In the genomic region with DNA sequence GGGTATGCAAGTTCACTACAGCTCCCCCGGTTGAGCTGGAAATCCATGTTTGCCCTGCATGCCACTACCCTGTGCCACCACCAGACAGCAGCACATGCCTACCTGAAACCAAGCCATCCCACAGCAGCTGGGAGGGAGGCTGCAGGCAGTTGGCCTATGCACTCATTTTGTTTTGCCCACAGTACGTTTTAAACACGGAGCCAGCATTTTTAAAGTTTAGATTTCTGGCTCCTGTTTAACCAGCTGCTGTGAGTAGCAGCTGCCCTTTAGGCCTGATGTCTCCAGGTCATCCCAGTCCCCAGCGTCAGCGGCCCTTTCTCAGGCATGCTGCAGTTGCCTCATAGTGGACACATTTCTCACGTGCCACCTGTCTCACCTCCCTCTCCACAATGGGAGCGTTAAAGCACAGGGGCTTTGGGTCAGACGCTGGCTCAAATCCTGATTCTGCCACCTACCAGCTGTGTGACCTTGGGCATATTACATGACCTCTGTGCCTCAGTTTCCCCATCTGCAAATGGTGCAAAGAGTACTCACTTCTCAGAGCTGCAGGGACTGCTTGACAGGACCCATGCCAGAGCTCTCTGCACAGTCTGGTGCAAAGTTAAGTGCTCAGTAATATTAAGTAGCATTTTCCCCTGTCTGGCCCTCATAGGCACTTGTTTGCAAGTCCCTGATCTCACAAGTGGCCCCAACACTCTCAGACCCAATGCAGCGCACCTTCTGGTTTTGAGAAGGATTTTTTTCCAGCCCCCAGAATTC, we compare ENCODE assay signal across 8 cellular contexts. TPM values are rescaled to one million over a fixed set of nuclear protein-coding genes. Genes with fewer than 3 reads are reported as not detected.
A peak's percentile ranks its signal among the peaks of the same experiment; 100 is the strongest.
DNase-seq lines count a peak whose midpoint lies in the region; ATAC-seq, FAIRE-seq and TF ChIP-seq lines count a peak whose summit lies in the region.

No MANE protein-coding gene starts in this region.

- peak; percentile 99 for TF ChIP-seq RAD21 in HepG2 (CRISPR knock-in tag; IDR thresholded peaks at IDR 0.05)

- peak; percentile 84 for TF ChIP-seq CTCF in AG04450 (IDR thresholded peaks at IDR 0.05; ENCODE audit: low read depth, low read length)
- peak; percentile 47 for TF ChIP-seq CTCF in WTC11 (IDR thresholded peaks at IDR 0.05)
- TF ChIP-seq CTCF in HepG2 (CRISPR knock-in tag; IDR thresholded peaks at IDR 0.05): peak; percentile 98

- no peaks in the 10 kb centered on the region for H4K20me1 ChIP-seq in HepG2 (ENCODE audit: insufficient read depth, low read length)

- peaks cover 33% of the 10 kb centered on the region for H3K4me1 ChIP-seq in HepG2 (ENCODE audit: insufficient read depth, low read length)

- TF ChIP-seq EP300 in HepG2 (IDR thresholded peaks at IDR 0.05; ENCODE audit: low read depth in 2 of 2, low read length in 2 of 2): no peak
- TF ChIP-seq EP300 in HepG2 (CRISPR knock-in tag; IDR thresholded peaks at IDR 0.05; ENCODE audit: borderline replicate concordance): no peak

- ATAC-seq in GM19463 (IDR thresholded peaks at IDR 0.05; ENCODE audit: unreplicated experiment) (peak; percentile 54), WTC11 (peak; percentile 86), HepG2 (peak; percentile 91), GM19452 (IDR thresholded peaks at IDR 0.05; ENCODE audit: unreplicated experiment) (no peak)

- BruUV-seq in HepG2 (replicated peaks; lab: Mats Ljungman, UMichigan): TSS peak; percentile 19

- peak overlapping the region; percentile 57; the same call in 1 of the 2 replicates for H3K27ac Mint-ChIP-seq in WTC11

- peaks cover 6% of the 10 kb centered on the region for H3K4me1 Mint-ChIP-seq in WTC11

- H3K36me3 Mint-ChIP-seq in WTC11: peaks cover 35% of the 10 kb centered on the region

- intact Hi-C loops in HepG2 (cut with micrococcal nuclease; ENCODE audit: unreplicated experiment): loop anchor here (1.0 to 10.0 kb wide), 4 partner anchors 48 to 461 kb away; no protein-coding TSS in a partner anchor

- H3K4me3 ChIP-seq in AG04450 (ENCODE audit: low read depth, low read length) (no peak overlapping the region), HepG2 (replicated peaks in 1 of 3; ENCODE audit: insufficient read depth in 1 of 3, low read depth in 2 of 3, low read length in 3 of 3) (peak overlapping the region; percentile 4 to 57 (median 22); a peak in 3 of 6 replicates)

- CTCF ChIA-PET in AG04450 (lab: Charles Lee): interaction anchor here (0.6 to 5.4 kb wide), 13 partner anchors 8 to 145 kb away, joined by 3 to 63 read pairs (median 4); no protein-coding TSS in a partner anchor
- CTCF ChIA-PET in WTC11 (lab: Charles Lee): interaction anchor here (0.6 to 6.1 kb wide), 27 partner anchors 8 to 449 kb away, joined by 3 to 146 read pairs (median 5); a partner anchor contains a TSS
- CTCF ChIA-PET in HepG2 (lab: Yijun Ruan, JAX; ENCODE audit: low intra/inter-chr PET ratio, low total read pairs): interaction anchor here (1.1 to 5.9 kb wide), 6 partner anchors 17 to 459 kb away, joined by 3 to 115 read pairs (median 8); no protein-coding TSS in a partner anchor

- in situ Hi-C loops in HepG2 (cut with HindIII; ENCODE audit: extremely low pct_ligation_motif_present, low pct_unique_long_range_greater_than_20kb): loop anchor here (5.0 kb wide), 1 partner anchor 46 kb away; no protein-coding TSS in a partner anchor

- DNase-seq in AG04450 (ENCODE audit: low read depth, low spot score) (peak; percentile 36), NCI-H2227 (lab: John Stamatoyannopoulos, UW; ENCODE audit: unreplicated experiment) (peak; percentile 45), WTC11 (ENCODE audit: low spot score) (peak; percentile 70), cerebellum (ENCODE audit: low spot score) (peak; percentile 27), HepG2 (ENCODE audit: low spot score) (peak; percentile 84)
- DNase-seq in stimulated activated CD4-positive, alpha-beta T cell treated with anti-CD3 and anti-CD28 coated beads, TNF-alpha, amount 100 ng/mL, for 24 hours (ENCODE audit: low read depth in 3 of 3): peak in 2 of 3 experiments; percentile 44 to 45

- H3K27me3 ChIP-seq in AG04450 (ENCODE audit: control insufficient read depth, insufficient read depth, low read length): no peaks in the 10 kb centered on the region
- no peaks in the 10 kb centered on the region for H3K27me3 ChIP-seq in HepG2 (ENCODE audit: control insufficient read depth in 1 of 2, insufficient read depth in 2 of 2, low read length in 2 of 2)

- peak; percentile 78 for FAIRE-seq in HepG2 (lab: Jason Lieb, UNC)

- TF ChIP-seq POLR2A in HepG2 (IDR thresholded peaks at IDR 0.05; ENCODE audit: insufficient read depth in 1 of 2, low read depth in 2 of 2, low read length in 2 of 2): no peak; a peak in 2 of 4 replicates

- POLR2A ChIA-PET in AG04450 (lab: Yijun Ruan, JAX) (interaction anchor here (0.6 to 2.8 kb wide), 5 partner anchors 11 to 132 kb away, joined by 3 to 9 read pairs (median 3); no protein-coding TSS in a partner anchor), WTC11 (lab: Charles Lee) (interaction anchor here (0.6 to 2.2 kb wide), 7 partner anchors 18 to 1044 kb away, joined by 3 to 12 read pairs (median 4); no protein-coding TSS in a partner anchor), HepG2 (lab: Yijun Ruan, JAX) (interaction anchor here (0.7 to 5.3 kb wide), 11 partner anchors 8 to 343 kb away, joined by 3 to 104 read pairs (median 4); a partner anchor contains a TSS)

- no peaks in the 10 kb centered on the region; the same call in 1 of the 2 replicates for H3K9me3 ChIP-seq in AG04450 (ENCODE audit: control insufficient read depth, insufficient read depth, low read length)
- H3K9me3 ChIP-seq in HepG2 (ENCODE audit: low read length): no peaks in the 10 kb centered on the region

- 0 out of 2 replicates have a peak, but pooled peaks cover 2% of the 10 kb centered on the region for H3K27me3 Mint-ChIP-seq in WTC11 (ENCODE audit: low read depth)

- no peak overlapping the region for H3K4me3 Mint-ChIP-seq in WTC11

- no peak overlapping the region for H3K27ac ChIP-seq in AG04450 (ENCODE audit: low read depth, low read length)
- peak overlapping the region; percentile 45 for H3K27ac ChIP-seq in HepG2 (ENCODE audit: extremely low read length, insufficient read depth, low read length)

- peak overlapping the region; percentile 35 for H3K9ac ChIP-seq in HepG2 (ENCODE audit: insufficient read depth, low read depth, low read length)

- no peak overlapping the region for H2AFZ ChIP-seq in HepG2 (ENCODE audit: low read length)

- peaks cover 6% of the 10 kb centered on the region; the same call in 1 of the 2 replicates for H3K9me3 Mint-ChIP-seq in WTC11

- WGBS in HepG2 (ENCODE audit: low lambda C conversion rate): 13% methylated on average over 9 of the region's 9 CpGs

- peak overlapping the region; percentile 91 for H3K4me2 ChIP-seq in HepG2 (ENCODE audit: low read depth, low read length)

- peaks cover 9 to 22% of the 10 kb centered on the region in 2 experiments; a peak in 4 of 5 replicates for H3K36me3 ChIP-seq in HepG2 (replicated peaks in 1 of 2; ENCODE audit: control insufficient read depth in 1 of 2, insufficient read depth in 2 of 2, low read length in 2 of 2)

- H3K79me2 ChIP-seq in HepG2 (ENCODE audit: insufficient read depth, low read length): no peaks in the 10 kb centered on the region

RNA-seq across cellular contexts. Expression of a gene that starts 8.2 kb away (rescaled TPM):
- polyA plus RNA-seq in AG04450 (2011; rRNA removed) (148 and 171 TPM in 2 replicates), HepG2 (2011; rRNA removed) (102 and 132 TPM in 2 replicates)
- 87.4 and 99.3 TPM in 2 replicates for polyA minus RNA-seq in AG04450 (2011; rRNA and poly(A)+ RNA removed)
- total RNA-seq in WTC11 (2021) (132 to 146 TPM (median 144 TPM) in 3 replicates), cerebellum (69.1 TPM), HepG2 (2016; rRNA removed; fragmentation: Illumina TruSeq; extraction: Trizol) (81.3 and 85.1 TPM in 2 replicates)
- total RNA-seq in HepG2 (2016; cell fraction: cytosol; rRNA removed; fragmentation: Illumina TruSeq; extraction: Trizol; ENCODE audit: low read depth): 39.8 and 41.0 TPM in 2 replicates
- total RNA-seq in HepG2 (2016; cell fraction: insoluble cytoplasmic fraction; rRNA removed; fragmentation: Illumina TruSeq; extraction: Trizol): 75.7 and 82.4 TPM in 2 replicates
- total RNA-seq in HepG2 (2016; cell fraction: membrane; rRNA removed; fragmentation: Illumina TruSeq; extraction: Trizol): 77.9 and 85.1 TPM in 2 replicates
- 90.9 and 96.1 TPM in 2 replicates for total RNA-seq in HepG2 (2016; cell fraction: nucleus; rRNA removed; fragmentation: Illumina TruSeq; extraction: Trizol)
- 86.6 and 115 TPM in 2 replicates for polyA plus RNA-seq in HepG2 (2011; cell fraction: cytosol; rRNA removed)
- polyA plus RNA-seq in HepG2 (2011; cell fraction: nucleus; rRNA removed): 112 and 127 TPM in 2 replicates
- 131 and 175 TPM in 2 replicates for polyA plus RNA-seq in HepG2 (2012)
- 88.5 and 88.7 TPM in 2 replicates for polyA plus RNA-seq in HepG2 (2016; cell fraction: cytosol; fragmentation: Illumina TruSeq; extraction: Trizol; ENCODE audit: low read depth)
- 203 and 260 TPM in 2 replicates for polyA plus RNA-seq in HepG2 (2016; cell fraction: insoluble cytoplasmic fraction; fragmentation: Illumina TruSeq; extraction: Trizol; ENCODE audit: low read depth)
- 179 and 185 TPM in 2 replicates for polyA plus RNA-seq in HepG2 (2016; cell fraction: membrane; fragmentation: Illumina TruSeq; extraction: Trizol; ENCODE audit: low read depth)
- 152 and 171 TPM in 2 replicates for polyA plus RNA-seq in HepG2 (2016; cell fraction: nucleus; fragmentation: Illumina TruSeq; extraction: Trizol; ENCODE audit: insufficient read depth, low read depth)
- polyA minus RNA-seq in HepG2 (2011; rRNA and poly(A)+ RNA removed; ENCODE audit: low replicate concordance): 54.3 and 62.1 TPM in 2 replicates
- polyA minus RNA-seq in HepG2 (2011; cell fraction: cytosol; rRNA and poly(A)+ RNA removed): 50.5 and 51.3 TPM in 2 replicates
- 273 and 299 TPM in 2 replicates for polyA minus RNA-seq in HepG2 (2011; cell fraction: nucleus; rRNA and poly(A)+ RNA removed)

RNA-seq across cellular contexts. Expression of a gene that starts 32.4 kb away (rescaled TPM):
- polyA plus RNA-seq in AG04450 (2011; rRNA removed): 24.7 and 34.1 TPM in 2 replicates
- polyA minus RNA-seq in AG04450 (2011; rRNA and poly(A)+ RNA removed): 59.3 and 77.2 TPM in 2 replicates
- 35.0 to 36.7 TPM (median 35.6 TPM) in 3 replicates for total RNA-seq in WTC11 (2021)
- 8.6 TPM for total RNA-seq in cerebellum
- total RNA-seq in HepG2 (2016; rRNA removed; fragmentation: Illumina TruSeq; extraction: Trizol): 21.4 and 30.5 TPM in 2 replicates
- total RNA-seq in HepG2 (2016; cell fraction: cytosol; rRNA removed; fragmentation: Illumina TruSeq; extraction: Trizol; ENCODE audit: low read depth): 17.9 and 19.8 TPM in 2 replicates
- total RNA-seq in HepG2 (2016; cell fraction: insoluble cytoplasmic fraction; rRNA removed; fragmentation: Illumina TruSeq; extraction: Trizol): 16.4 and 29.4 TPM in 2 replicates
- 40.2 and 46.0 TPM in 2 replicates for total RNA-seq in HepG2 (2016; cell fraction: membrane; rRNA removed; fragmentation: Illumina TruSeq; extraction: Trizol)
- total RNA-seq in HepG2 (2016; cell fraction: nucleus; rRNA removed; fragmentation: Illumina TruSeq; extraction: Trizol): 19.8 and 24.1 TPM in 2 replicates
- polyA plus RNA-seq in HepG2 (2011; rRNA removed): 93.9 and 105 TPM in 2 replicates
- 58.6 and 81.5 TPM in 2 replicates for polyA plus RNA-seq in HepG2 (2011; cell fraction: cytosol; rRNA removed)
- polyA plus RNA-seq in HepG2 (2011; cell fraction: nucleus; rRNA removed): 45.3 and 46.9 TPM in 2 replicates
- 29.0 and 44.1 TPM in 2 replicates for polyA plus RNA-seq in HepG2 (2012)
- polyA plus RNA-seq in HepG2 (2016; cell fraction: cytosol; fragmentation: Illumina TruSeq; extraction: Trizol; ENCODE audit: low read depth): 31.6 and 35.7 TPM in 2 replicates
- 33.1 and 37.1 TPM in 2 replicates for polyA plus RNA-seq in HepG2 (2016; cell fraction: insoluble cytoplasmic fraction; fragmentation: Illumina TruSeq; extraction: Trizol; ENCODE audit: low read depth)
- polyA plus RNA-seq in HepG2 (2016; cell fraction: membrane; fragmentation: Illumina TruSeq; extraction: Trizol; ENCODE audit: low read depth): 65.7 and 67.3 TPM in 2 replicates
- 60.4 and 64.9 TPM in 2 replicates for polyA plus RNA-seq in HepG2 (2016; cell fraction: nucleus; fragmentation: Illumina TruSeq; extraction: Trizol; ENCODE audit: insufficient read depth, low read depth)
- 171 and 190 TPM in 2 replicates for polyA minus RNA-seq in HepG2 (2011; rRNA and poly(A)+ RNA removed; ENCODE audit: low replicate concordance)
- 44.9 and 49.0 TPM in 2 replicates for polyA minus RNA-seq in HepG2 (2011; cell fraction: cytosol; rRNA and poly(A)+ RNA removed)
- 12.5 and 14.5 TPM in 2 replicates for polyA minus RNA-seq in HepG2 (2011; cell fraction: nucleus; rRNA and poly(A)+ RNA removed)

Comparison
In these comparisons a context has a peak if more than half of its experiments do, and no peak if none do; other contexts are left out.
1. DNase-seq: peak in every context shown above with its lines; median percentile 84 in HepG2; 70 in WTC11; 45 in NCI-H2227; 44 in stimulated activated CD4-positive, alpha-beta T cell treated with anti-CD3 and anti-CD28 coated beads, TNF-alpha, amount 100 ng/mL, for 24 hours; 36 in AG04450; 27 in cerebellum.
2. CTCF ChIP-seq: peak in every context shown above with its lines; median percentile 98 in HepG2; 84 in AG04450; 47 in WTC11.